Comparison of ENCODE assay signal across 10 cellular contexts in the genomic region with DNA sequence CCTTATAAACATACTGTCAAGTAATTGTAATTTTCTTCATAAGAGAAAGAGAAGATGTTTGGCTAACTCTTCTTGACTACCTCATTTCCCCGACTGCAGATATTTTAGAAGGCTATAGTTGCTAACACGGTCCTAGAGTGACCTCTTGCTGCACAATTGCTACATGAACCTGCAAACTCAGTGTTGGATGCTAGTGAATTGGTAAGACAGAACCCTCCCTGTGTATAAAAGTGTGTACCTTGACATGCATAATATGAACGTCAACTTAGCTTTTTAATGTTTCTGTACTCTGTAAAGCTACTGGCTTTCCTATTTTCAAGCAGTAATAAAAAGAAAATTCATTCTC. TPM values are rescaled to one million over a fixed set of nuclear protein-coding genes. Genes with fewer than 3 reads are reported as not detected.
DNase-seq lines count a peak whose midpoint lies in the region; ATAC-seq and TF ChIP-seq lines count a peak whose summit lies in the region.
"Had no signal": no experiment of that assay in that cellular context is flagged by ENCODE, and none has a peak within 500 bp of the region (broad histone marks: within the 10 kb centered on the region; RNA-seq: fewer than 3 reads in every experiment).

No MANE protein-coding gene starts in this region.

- H3K9me3 Mint-ChIP-seq in activated T-cell treated with anti-CD3 and anti-CD28 coated beads, Interleukin-2, amount 50 U/mL, for 4 hours = no peaks in the 10 kb centered on the region
- H3K9me3 Mint-ChIP-seq: activated CD8-positive, alpha-beta T cell treated with anti-CD3 and anti-CD28 coated beads for 36 hours; naive B cell had no signal

- H3K4me2 ChIP-seq in DND-41 (ENCODE audit: insufficient read depth, low read length) (no peak overlapping the region), OCI-LY1 (ENCODE audit: low read length) (no peak overlapping the region)

- H3K27me3 Mint-ChIP-seq in activated T-cell treated with anti-CD3 and anti-CD28 coated beads, Interleukin-2, amount 50 U/mL, for 4 hours (ENCODE audit: low read depth) = peaks cover 16% of the 10 kb centered on the region

- H3K9me3 ChIP-seq in DND-41 (ENCODE audit: insufficient read depth, low read length, severe bottlenecking) (no peaks in the 10 kb centered on the region), OCI-LY1 (ENCODE audit: low read length) (no peaks in the 10 kb centered on the region)

- peak; percentile 14 for TF ChIP-seq CTCF in DND-41 (IDR thresholded peaks at IDR 0.05; ENCODE audit: borderline replicate concordance, extremely low read depth, low read length, poor library complexity, severe bottlenecking)
- peak; percentile 44; the same call in 1 of the 2 replicates for TF ChIP-seq CTCF in OCI-LY1 (IDR thresholded peaks at IDR 0.05; ENCODE audit: low read length)
- TF ChIP-seq CTCF in fibroblast of villous mesenchyme (IDR thresholded peaks at IDR 0.05; ENCODE audit: insufficient read depth, low read depth, low read length) = peak; percentile 32

- no peaks in the 10 kb centered on the region for H3K4me1 Mint-ChIP-seq in activated T-cell treated with anti-CD3 and anti-CD28 coated beads, Interleukin-2, amount 50 U/mL, for 4 hours (ENCODE audit: low read depth)

- no peaks in the 10 kb centered on the region for H3F3A ChIP-seq in OCI-LY1 (ENCODE audit: insufficient read depth, low read length)

- H3K79me2 ChIP-seq in DND-41 (ENCODE audit: insufficient read depth, low read length) (no peaks in the 10 kb centered on the region), OCI-LY1 (ENCODE audit: insufficient read depth, low read length) (no peaks in the 10 kb centered on the region)

- H2AFZ ChIP-seq in DND-41 (ENCODE audit: low read depth, low read length) = no peak overlapping the region
- no peak overlapping the region for H2AFZ ChIP-seq in OCI-LY1 (ENCODE audit: low read length)

- no peak overlapping the region for H3K4me3 Mint-ChIP-seq in activated T-cell treated with anti-CD3 and anti-CD28 coated beads, Interleukin-2, amount 50 U/mL, for 4 hours
- H3K4me3 Mint-ChIP-seq: activated CD8-positive, alpha-beta T cell treated with anti-CD3 and anti-CD28 coated beads for 36 hours; naive B cell had no signal

- no peak overlapping the region for H3K4me3 ChIP-seq in DND-41 (ENCODE audit: low read depth in 1 of 2, low read length in 2 of 2)
- H3K4me3 ChIP-seq in OCI-LY1 (ENCODE audit: low read depth, low read length, poor library complexity, severe bottlenecking) = no peak overlapping the region
- H3K4me3 ChIP-seq in fibroblast of villous mesenchyme (ENCODE audit: low read depth, low read length) = no peak overlapping the region

- no peaks in the 10 kb centered on the region for H3K36me3 ChIP-seq in DND-41 (ENCODE audit: insufficient read depth, low read length)
- no peaks in the 10 kb centered on the region for H3K36me3 ChIP-seq in OCI-LY1 (ENCODE audit: insufficient read depth, low read length)

- H3K27me3 ChIP-seq in DND-41 (ENCODE audit: insufficient read depth, low read length, poor library complexity) (no peaks in the 10 kb centered on the region), OCI-LY1 (ENCODE audit: insufficient read depth, low read length) (peaks cover 3% of the 10 kb centered on the region; the same call in 1 of the 2 replicates)

- no peaks in the 10 kb centered on the region for H3K4me1 ChIP-seq in DND-41 (ENCODE audit: insufficient read depth, low read length)
- no peaks in the 10 kb centered on the region for H3K4me1 ChIP-seq in OCI-LY1 (ENCODE audit: insufficient read depth, low read length, severe bottlenecking)

- H3K9ac ChIP-seq in DND-41 (ENCODE audit: low read depth, low read length) (no peak overlapping the region), OCI-LY1 (ENCODE audit: low read length) (no peak overlapping the region)

- no peaks in the 10 kb centered on the region for H4K20me1 ChIP-seq in DND-41 (ENCODE audit: insufficient read depth, low read length)
- H4K20me1 ChIP-seq in OCI-LY1 (ENCODE audit: insufficient read depth, low read length) = no peaks in the 10 kb centered on the region

- DNase-seq in DND-41 (no peak), fibroblast of villous mesenchyme (ENCODE audit: low read depth) (peak; percentile 16), NCI-H2029 (lab: John Stamatoyannopoulos, UW) (no peak)
- no peak for DNase-seq in activated T-cell treated with anti-CD3 and anti-CD28 coated beads, Interleukin-2, amount 50 U/mL, for 4 hours
- DNase-seq: activated CD8-positive, alpha-beta T cell treated with anti-CD3 and anti-CD28 coated beads for 36 hours had no signal

- H3K27ac ChIP-seq in DND-41 (ENCODE audit: low read length) (no peak overlapping the region), OCI-LY1 (ENCODE audit: low read depth, low read length, poor library complexity, severe bottlenecking) (no peak overlapping the region)

- no peaks in the 10 kb centered on the region for H3K9me2 ChIP-seq in OCI-LY1 (ENCODE audit: low read depth, low read length)

- no peak for ATAC-seq in DND-41 (ENCODE audit: insufficient read depth, low read depth)
- ATAC-seq in HG02870 (IDR thresholded peaks at IDR 0.05; ENCODE audit: unreplicated experiment) = peak; percentile 60
- no peak for ATAC-seq in GM21515 (IDR thresholded peaks at IDR 0.05; ENCODE audit: unreplicated experiment)
- ATAC-seq in GM21423 (IDR thresholded peaks at IDR 0.05; ENCODE audit: unreplicated experiment) = no peak
- ATAC-seq in activated T-cell treated with anti-CD3 and anti-CD28 coated beads, Interleukin-2, amount 50 U/mL, for 4 hours = no peak
- ATAC-seq: activated CD8-positive, alpha-beta T cell treated with anti-CD3 and anti-CD28 coated beads for 36 hours had no signal

- H3K36me3 Mint-ChIP-seq in activated T-cell treated with anti-CD3 and anti-CD28 coated beads, Interleukin-2, amount 50 U/mL, for 4 hours (ENCODE audit: insufficient read depth) = no peaks in the 10 kb centered on the region
- H3K36me3 Mint-ChIP-seq: naive B cell had no signal

RNA-seq across cellular contexts. Expression of a gene that starts 46.7 kb away (rescaled TPM):
- total RNA-seq in fibroblast of villous mesenchyme = not detected in 2 replicates
- total RNA-seq in activated T-cell treated with anti-CD3 and anti-CD28 coated beads, Interleukin-2, amount 50 U/mL, for 4 hours = not detected
- total RNA-seq: activated CD8-positive, alpha-beta T cell treated with anti-CD3 and anti-CD28 coated beads for 36 hours had no signal
